In the genomic region with DNA sequence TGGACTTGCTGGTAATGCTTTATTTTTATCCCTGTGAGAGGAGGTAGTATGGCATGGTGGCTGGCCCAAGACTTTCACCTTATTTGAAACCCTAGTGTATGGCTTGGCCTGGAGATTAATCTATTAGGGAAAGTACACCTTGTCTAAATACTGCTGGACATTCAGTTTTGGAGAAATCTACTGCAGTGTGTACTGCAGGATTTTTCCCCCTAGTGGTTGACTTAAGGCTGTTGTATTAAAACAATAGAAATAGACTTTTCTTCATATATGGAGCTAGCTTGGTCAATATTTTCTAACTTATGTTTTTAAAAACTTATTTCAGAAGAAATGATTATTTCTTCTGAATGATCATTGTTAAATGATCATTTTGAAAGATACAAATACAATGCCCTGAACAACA, we compare ENCODE assay signal across 15 cellular contexts. TPM values are rescaled to one million over a fixed set of nuclear protein-coding genes. Genes with fewer than 3 reads are reported as not detected.
A peak's percentile ranks its signal among the peaks of the same experiment; 100 is the strongest.
DNase-seq lines count a peak whose midpoint lies in the region; ATAC-seq, FAIRE-seq and TF ChIP-seq lines count a peak whose summit lies in the region.
"Had no signal": no experiment of that assay in that cellular context is flagged by ENCODE, and none has a peak within 500 bp of the region (broad histone marks: within the 10 kb centered on the region; RNA-seq: fewer than 3 reads in every experiment).

No MANE protein-coding gene starts in this region.

- peak; percentile 2 for DNase-seq in HFFc6
- DNase-seq in astrocyte (ENCODE audit: low read depth) = no peak
- no peak for DNase-seq in AG08395 (ENCODE audit: low spot score)
- DNase-seq in NCI-H526 treated with DMSO at 0.1 percent for 48 hours (lab: John Stamatoyannopoulos, UW) = no peak
- no peak for DNase-seq in gastrocnemius medialis
- DNase-seq: DMS79, heart left ventricle, NCI-H1930, psoas muscle had no signal

- H4K20me1 ChIP-seq in astrocyte (ENCODE audit: insufficient read depth, low read length) = no peaks in the 10 kb centered on the region

- H3K9ac ChIP-seq in astrocyte (ENCODE audit: low read length) = no peak overlapping the region
- no peak overlapping the region for H3K9ac ChIP-seq in liver (ENCODE audit: low read depth in 1 of 2, low read length in 2 of 2)

- ATAC-seq in HG03469 (IDR thresholded peaks at IDR 0.05; ENCODE audit: unreplicated experiment) = no peak
- ATAC-seq in gastrocnemius medialis = no peak
- ATAC-seq: activated CD4-positive, CD25-positive, alpha-beta regulatory T cell treated with anti-CD3 and anti-CD28 coated beads, Interleukin-2, amount 50 U/mL, for 24 hours; heart left ventricle; psoas muscle; Right ventricle myocardium inferior had no signal

- no peak for FAIRE-seq in astrocyte (lab: Jason Lieb, UNC)

- H3K4me1 Mint-ChIP-seq in HFFc6 (ENCODE audit: low read depth) (peaks cover 7% of the 10 kb centered on the region; the same call in 1 of the 2 replicates), astrocyte (ENCODE audit: low read depth, unreplicated experiment) (no peaks in the 10 kb centered on the region)

- peak; percentile 78 for TF ChIP-seq CTCF in C4-2B (conservative IDR thresholded peaks at IDR 0.05)
- peak; percentile 66 for TF ChIP-seq CTCF in HFFc6 (IDR thresholded peaks at IDR 0.05)
- peak; percentile 41 for TF ChIP-seq CTCF in astrocyte (IDR thresholded peaks at IDR 0.05; ENCODE audit: insufficient read depth, low read depth, low read length)
- TF ChIP-seq CTCF in liver (IDR thresholded peaks at IDR 0.05; ENCODE audit: low read depth, low read length, missing input control) = peak; percentile 39
- TF ChIP-seq CTCF in gastrocnemius medialis (IDR thresholded peaks at IDR 0.05 in 4 of 5, conservative IDR thresholded peaks at IDR 0.05 in 1 of 5) = peak in 1 of 5 experiments; percentile 31

- in situ Hi-C loops in gastrocnemius medialis (cut with MboI; ENCODE audit: low sequenced_read_pairs in 4 of 4) = no loop called here

- H3K4me3 Mint-ChIP-seq in HFFc6 (no peak overlapping the region), astrocyte (ENCODE audit: unreplicated experiment) (no peak overlapping the region)

- H3K36me3 Mint-ChIP-seq in HFFc6 (ENCODE audit: low read depth) (no peaks in the 10 kb centered on the region), astrocyte (ENCODE audit: low read depth, unreplicated experiment) (no peaks in the 10 kb centered on the region)

- H3K4me3 ChIP-seq in astrocyte (ENCODE audit: insufficient read depth, low read depth, low read length) = no peak overlapping the region
- no peak overlapping the region for H3K4me3 ChIP-seq in liver (ENCODE audit: low read depth in 1 of 3, low read length in 3 of 3)
- H3K4me3 ChIP-seq in gastrocnemius medialis = no peak overlapping the region
- H3K4me3 ChIP-seq: heart left ventricle, psoas muscle, suprapubic skin had no signal

- H3K4me1 ChIP-seq in astrocyte (ENCODE audit: insufficient read depth, low read length) = no peaks in the 10 kb centered on the region
- H3K4me1 ChIP-seq in liver (ENCODE audit: control insufficient read depth in 4 of 4, insufficient read depth in 4 of 4, low read length in 3 of 4) = peaks cover 3 to 48% (median 25%) of the 10 kb centered on the region in 4 donors
- peaks cover 0 to 4% of the 10 kb centered on the region in 2 donors for H3K4me1 ChIP-seq in gastrocnemius medialis
- H3K4me1 ChIP-seq: psoas muscle had no signal

- H3K27ac ChIP-seq in C4-2B (no peak overlapping the region), astrocyte (ENCODE audit: low read depth, low read length) (no peak overlapping the region), liver (ENCODE audit: low read depth in 1 of 2, low read length in 2 of 2) (no peak overlapping the region), gastrocnemius medialis (no peak overlapping the region)
- H3K27ac ChIP-seq: heart left ventricle, psoas muscle, suprapubic skin had no signal

- no peak for TF ChIP-seq POLR2A in gastrocnemius medialis (IDR thresholded peaks at IDR 0.05)

- TF ChIP-seq RAD21 in liver (IDR thresholded peaks at IDR 0.05) = peak; percentile 15 to 53

- H3K9me3 Mint-ChIP-seq in HFFc6 (no peaks in the 10 kb centered on the region), astrocyte (ENCODE audit: unreplicated experiment) (no peaks in the 10 kb centered on the region)

- intact Hi-C loops in gastrocnemius medialis (cut with DNase I; ENCODE audit: low total_unique reads) = no loop called here

- H3K9me3 ChIP-seq in astrocyte (ENCODE audit: insufficient read depth, low read depth, low read length) (no peaks in the 10 kb centered on the region), liver (ENCODE audit: control insufficient read depth in 4 of 4, low read length in 3 of 4) (no peaks in the 10 kb centered on the region), gastrocnemius medialis (no peaks in the 10 kb centered on the region)
- H3K9me3 ChIP-seq: heart left ventricle, psoas muscle, suprapubic skin had no signal

- H3K27ac Mint-ChIP-seq in HFFc6 (no peak overlapping the region), astrocyte (ENCODE audit: unreplicated experiment) (no peak overlapping the region)

- no peaks in the 10 kb centered on the region for H3K79me2 ChIP-seq in astrocyte (ENCODE audit: insufficient read depth, low read length)

- no peak overlapping the region for H2AFZ ChIP-seq in astrocyte (ENCODE audit: low read depth, low read length)

- H3K4me2 ChIP-seq in astrocyte (ENCODE audit: low read length) = no peak overlapping the region

- H3K27me3 ChIP-seq in astrocyte (ENCODE audit: insufficient read depth, low read length) = no peaks in the 10 kb centered on the region
- no peaks in the 10 kb centered on the region for H3K27me3 ChIP-seq in liver (ENCODE audit: control insufficient read depth in 4 of 4, insufficient read depth in 4 of 4, low read length in 3 of 4)
- H3K27me3 ChIP-seq in gastrocnemius medialis = no peaks in the 10 kb centered on the region
- H3K27me3 ChIP-seq: heart left ventricle, suprapubic skin had no signal

- H3K27me3 Mint-ChIP-seq in HFFc6 (ENCODE audit: insufficient read depth) (no peaks in the 10 kb centered on the region; the same call in 1 of the 2 replicates), astrocyte (ENCODE audit: low read depth, unreplicated experiment) (no peaks in the 10 kb centered on the region)

- no peaks in the 10 kb centered on the region for H3K36me3 ChIP-seq in astrocyte (ENCODE audit: insufficient read depth, low read length)
- H3K36me3 ChIP-seq in liver (ENCODE audit: control insufficient read depth in 4 of 4, insufficient read depth in 3 of 4, low read depth in 1 of 4, low read length in 3 of 4) = no peaks in the 10 kb centered on the region
- H3K36me3 ChIP-seq in gastrocnemius medialis = no peaks in the 10 kb centered on the region
- H3K36me3 ChIP-seq: heart left ventricle, suprapubic skin had no signal

TF ChIP-seq in liver, 16 proteins besides CTCF, POLR2A, EP300 and RAD21 (continues in another document):
- TF ChIP-seq NR2F2 (IDR thresholded peaks at IDR 0.05) (no peak), HNF4G (IDR thresholded peaks at IDR 0.05) (no peak), FOXA2 (IDR thresholded peaks at IDR 0.05) (no peak), RXRA (IDR thresholded peaks at IDR 0.05) (no peak), HNF4A (conservative IDR thresholded peaks at IDR 0.05) (no peak), YY1 (IDR thresholded peaks at IDR 0.05) (no peak), FOXA1 (IDR thresholded peaks at IDR 0.05) (no peak), GABPA (IDR thresholded peaks at IDR 0.05 in 1 of 2, conservative IDR thresholded peaks at IDR 0.05 in 1 of 2) (no peak), EGR1 (IDR thresholded peaks at IDR 0.05; ENCODE audit: low read depth in 2 of 2) (no peak), JUND (IDR thresholded peaks at IDR 0.05) (no peak), TAF1 (conservative IDR thresholded peaks at IDR 0.05) (no peak)
- TF ChIP-seq, protein P1, sequence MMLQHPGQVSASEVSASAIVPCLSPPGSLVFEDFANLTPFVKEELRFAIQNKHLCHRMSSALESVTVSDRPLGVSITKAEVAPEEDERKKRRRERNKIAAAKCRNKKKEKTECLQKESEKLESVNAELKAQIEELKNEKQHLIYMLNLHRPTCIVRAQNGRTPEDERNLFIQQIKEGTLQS (IDR thresholded peaks at IDR 0.05) = no peak
- TF ChIP-seq, protein P2, sequence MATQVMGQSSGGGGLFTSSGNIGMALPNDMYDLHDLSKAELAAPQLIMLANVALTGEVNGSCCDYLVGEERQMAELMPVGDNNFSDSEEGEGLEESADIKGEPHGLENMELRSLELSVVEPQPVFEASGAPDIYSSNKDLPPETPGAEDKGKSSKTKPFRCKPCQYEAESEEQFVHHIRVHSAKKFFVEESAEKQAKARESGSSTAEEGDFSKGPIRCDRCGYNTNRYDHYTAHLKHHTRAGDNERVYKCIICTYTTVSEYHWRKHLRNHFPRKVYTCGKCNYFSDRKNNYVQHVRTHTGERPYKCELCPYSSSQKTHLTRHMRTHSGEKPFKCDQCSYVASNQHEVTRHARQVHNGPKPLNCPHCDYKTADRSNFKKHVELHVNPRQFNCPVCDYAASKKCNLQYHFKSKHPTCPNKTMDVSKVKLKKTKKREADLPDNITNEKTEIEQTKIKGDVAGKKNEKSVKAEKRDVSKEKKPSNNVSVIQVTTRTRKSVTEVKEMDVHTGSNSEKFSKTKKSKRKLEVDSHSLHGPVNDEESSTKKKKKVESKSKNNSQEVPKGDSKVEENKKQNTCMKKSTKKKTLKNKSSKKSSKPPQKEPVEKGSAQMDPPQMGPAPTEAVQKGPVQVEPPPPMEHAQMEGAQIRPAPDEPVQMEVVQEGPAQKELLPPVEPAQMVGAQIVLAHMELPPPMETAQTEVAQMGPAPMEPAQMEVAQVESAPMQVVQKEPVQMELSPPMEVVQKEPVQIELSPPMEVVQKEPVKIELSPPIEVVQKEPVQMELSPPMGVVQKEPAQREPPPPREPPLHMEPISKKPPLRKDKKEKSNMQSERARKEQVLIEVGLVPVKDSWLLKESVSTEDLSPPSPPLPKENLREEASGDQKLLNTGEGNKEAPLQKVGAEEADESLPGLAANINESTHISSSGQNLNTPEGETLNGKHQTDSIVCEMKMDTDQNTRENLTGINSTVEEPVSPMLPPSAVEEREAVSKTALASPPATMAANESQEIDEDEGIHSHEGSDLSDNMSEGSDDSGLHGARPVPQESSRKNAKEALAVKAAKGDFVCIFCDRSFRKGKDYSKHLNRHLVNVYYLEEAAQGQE (IDR thresholded peaks at IDR 0.05) = no peak
- TF ChIP-seq, protein P3, sequence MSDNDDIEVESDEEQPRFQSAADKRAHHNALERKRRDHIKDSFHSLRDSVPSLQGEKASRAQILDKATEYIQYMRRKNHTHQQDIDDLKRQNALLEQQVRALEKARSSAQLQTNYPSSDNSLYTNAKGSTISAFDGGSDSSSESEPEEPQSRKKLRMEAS (IDR thresholded peaks at IDR 0.05) = no peak

RNA-seq across cellular contexts. Expression of a gene that starts 13.9 kb away (rescaled TPM):
- total RNA-seq in HFFc6 (2021; fragmentation: NEBNext Ultra II Directional; extraction: Animal tissue kit (Norgen Biotek cat#: 25700)) = not detected
- total RNA-seq in astrocyte (0.07 TPM in 1 of 2 replicates, not detected in the other), liver (under 1 TPM; 0.05 to 0.92 TPM), gastrocnemius medialis (not detected)
- 1 to 10 TPM; 2.8 to 4.2 TPM for polyA plus RNA-seq in liver
- total RNA-seq: heart left ventricle, Right ventricle myocardium inferior had no signal
- polyA plus RNA-seq: heart left ventricle had no signal
